ENCODE assay signal across 8 cellular contexts in genomic region chr21:16588433-16588860, GRCh38.
A peak's percentile ranks its signal among the peaks of the same experiment; 100 is the strongest.
DNase-seq lines count a peak whose midpoint lies in the region; ATAC-seq, FAIRE-seq and TF ChIP-seq lines count a peak whose summit lies in the region.

No MANE protein-coding gene starts in this region.

- DNase-seq in DMS153 (lab: John Stamatoyannopoulos, UW) (peak; percentile 32), NCI-H526 (lab: John Stamatoyannopoulos, UW) (peak; percentile 95 to 96), endodermal cell (peak; percentile 78), lung (ENCODE audit: low spot score) (peak; percentile 38), ureter (ENCODE audit: low spot score) (peak; percentile 67), mesenteric fat pad (ENCODE audit: low spot score) (no peak), NCI-H1694 (lab: John Stamatoyannopoulos, UW) (no peak), GM19239 (ENCODE audit: insufficient read length, low spot score) (no peak)

- H3K4me1 Mint-ChIP-seq in endodermal cell, result peaks cover 2% of the 10 kb centered on the region

- no peak overlapping the region for H3K9ac ChIP-seq in endodermal cell (ENCODE audit: extremely low read depth, low read length, poor library complexity, severe bottlenecking)

- H3K9me3 ChIP-seq in endodermal cell (ENCODE audit: control insufficient read depth, low read length) (no peaks in the 10 kb centered on the region), lung (ENCODE audit: control insufficient read depth in 2 of 2, insufficient read depth in 1 of 2, low read length in 1 of 2) (no peaks in the 10 kb centered on the region)

- H3K4me3 ChIP-seq in endodermal cell (ENCODE audit: low read length), result peak overlapping the region; percentile 75
- H3K4me3 ChIP-seq in lung, result no peak overlapping the region

- H3K4me3 Mint-ChIP-seq in endodermal cell, result no peak overlapping the region

- H3K4me1 ChIP-seq in endodermal cell (ENCODE audit: control insufficient read depth, insufficient read depth, low read length) (no peaks in the 10 kb centered on the region), lung (ENCODE audit: control insufficient read depth in 2 of 2, insufficient read depth in 2 of 2, low read length in 2 of 2) (no peaks in the 10 kb centered on the region)

- H3K9me3 Mint-ChIP-seq in endodermal cell, result no peaks in the 10 kb centered on the region

- H3K27ac ChIP-seq in endodermal cell (ENCODE audit: low read depth, low read length) (peak overlapping the region; percentile 92), lung (ENCODE audit: low read depth in 1 of 2, low read length in 1 of 2) (peak overlapping the region; percentile 6 to 82)

- peak; percentile 78 for ATAC-seq in lung (ENCODE audit: insufficient read depth, low FRiP score)

- H3K36me3 Mint-ChIP-seq in endodermal cell (ENCODE audit: low read depth), result no peaks in the 10 kb centered on the region

- no peak for FAIRE-seq in GM19239 (lab: Jason Lieb, UNC)

- WGBS in endodermal cell (ENCODE audit: insufficient coverage in 1 of 2, insufficient read length in 1 of 2), 2 experiments, result 18 to 26% methylated on average over 5 to 18 of the region's 18 CpGs
- WGBS in lung, 2 donors, result 48 to 68% methylated on average over 18 of the region's 18 CpGs

- no peak overlapping the region for H3K27ac Mint-ChIP-seq in endodermal cell

- TF ChIP-seq CTCF in endodermal cell (conservative IDR thresholded peaks at IDR 0.05) (no peak), lung (IDR thresholded peaks at IDR 0.05; ENCODE audit: control extremely low read depth, extremely low read depth) (no peak)

- no peaks in the 10 kb centered on the region for H3K27me3 ChIP-seq in endodermal cell (ENCODE audit: control insufficient read depth, insufficient read depth, low read length, poor library complexity, severe bottlenecking)
- no peaks in the 10 kb centered on the region for H3K27me3 ChIP-seq in lung (ENCODE audit: control insufficient read depth, insufficient read depth)

- no peaks in the 10 kb centered on the region for H3K36me3 ChIP-seq in endodermal cell (ENCODE audit: control insufficient read depth, insufficient read depth, low read length)
- H3K36me3 ChIP-seq in lung (ENCODE audit: control insufficient read depth in 2 of 2, insufficient read depth in 2 of 2, low read length in 2 of 2), result no peaks in the 10 kb centered on the region

- no peaks in the 10 kb centered on the region for H3K27me3 Mint-ChIP-seq in endodermal cell (ENCODE audit: insufficient read depth)

Comparison
In these comparisons a context has a peak if more than half of its experiments do, and no peak if none do; other contexts are left out.
1. DNase-seq: peak in DMS153 (single experiment), NCI-H526 (2 of 2), endodermal cell (single experiment), lung (single experiment) and ureter (single experiment); none in mesenteric fat pad (single experiment), NCI-H1694 (single experiment) and GM19239 (single experiment).